In the genomic region with DNA sequence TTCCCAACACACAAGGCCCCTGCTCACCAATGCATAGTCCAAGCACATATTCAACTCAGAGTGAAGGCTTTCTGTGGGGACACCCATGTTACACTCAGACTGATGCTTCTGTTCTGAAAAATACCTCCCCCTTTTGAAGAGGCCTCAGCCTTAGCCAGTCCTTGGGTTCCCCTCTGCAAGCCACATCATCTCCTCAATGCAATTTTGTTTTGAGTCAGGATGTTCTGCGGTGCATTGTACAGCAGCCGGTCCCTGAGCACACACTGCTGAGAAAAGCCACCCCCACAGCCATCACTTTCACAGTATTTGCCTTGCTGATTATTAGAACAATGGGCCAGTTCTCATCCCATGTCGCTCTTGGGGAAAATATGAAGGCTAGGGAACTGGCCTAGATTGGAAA, we compare ENCODE assay signal across 24 cellular contexts.
DNase-seq lines count a peak whose midpoint lies in the region; ATAC-seq, FAIRE-seq and TF ChIP-seq lines count a peak whose summit lies in the region.
"Had no signal": no experiment of that assay in that cellular context is flagged by ENCODE, and none has a peak within 500 bp of the region (broad histone marks: within the 10 kb centered on the region; RNA-seq: fewer than 3 reads in every experiment).

No MANE protein-coding gene starts in this region.

- H2AFZ ChIP-seq in HepG2 (ENCODE audit: low read length) (no peak overlapping the region), trophoblast cell (ENCODE audit: insufficient read depth, low read length, poor library complexity) (no peak overlapping the region)

- POLR2A ChIA-PET in HepG2 (lab: Yijun Ruan, JAX) = no interaction called here

- no peaks in the 10 kb centered on the region for H3K27me3 ChIP-seq in HepG2 (ENCODE audit: control insufficient read depth in 1 of 2, insufficient read depth in 2 of 2, low read length in 2 of 2)
- H3K27me3 ChIP-seq in trophoblast cell (ENCODE audit: insufficient read depth, low read length) = no peaks in the 10 kb centered on the region
- H3K27me3 ChIP-seq: esophagus muscularis mucosa, heart right ventricle had no signal

- no peak for FAIRE-seq in HepG2 (lab: Jason Lieb, UNC)
- FAIRE-seq: A549, H1, keratinocyte had no signal

- DNase-seq in Ammon's horn (ENCODE audit: low spot score) (peak; percentile 52), NCI-H446 (lab: John Stamatoyannopoulos, UW) (no peak), HepG2 (ENCODE audit: low spot score) (no peak), trophoblast cell (no peak)
- no peak for DNase-seq in T-helper 2 cell treated with Interferon-gamma antibody and Interleukin-4, amounts not matched to agents 5 μg/mL and 100 μg/mL, for 36 hours (ENCODE audit: low spot score)
- DNase-seq: activated CD8-positive, alpha-beta memory T cell treated with anti-CD3 and anti-CD28 coated beads for 24 hours; activated naive CD4-positive, alpha-beta T cell treated with Interleukin-2 at 50 U/mL for 16 hours; CD4-positive, alpha-beta memory T cell; heart right ventricle; midbrain; NCI-H1105; NCI-H446 treated with DMSO at 0.1 percent for 48 hours; PC-3; SK-N-SH had no signal

- H3K14ac ChIP-seq in trophoblast cell (ENCODE audit: low read length) = no peak overlapping the region

- H3K27ac Mint-ChIP-seq in T-helper 2 cell treated with Interferon-gamma antibody and Interleukin-4, amounts not matched to agents 5 μg/mL and 100 μg/mL, for 36 hours = no peak overlapping the region
- H3K27ac Mint-ChIP-seq: CD4-positive, alpha-beta memory T cell; stimulated activated memory B cell treated with anti-CD40 and anti-IgM and Interleukin-4, amounts not matched to agents 10 μg/mL and 1 μg/mL and 100 μg/mL, for 72 hours; type B pancreatic cell had no signal

- H3K4me1 ChIP-seq in HepG2 (ENCODE audit: insufficient read depth, low read length) = no peaks in the 10 kb centered on the region
- no peaks in the 10 kb centered on the region for H3K4me1 ChIP-seq in trophoblast cell (ENCODE audit: control insufficient read depth in 1 of 2, insufficient read depth in 2 of 2, low read length in 2 of 2)
- H3K4me1 ChIP-seq: A549, esophagus muscularis mucosa had no signal

- no peak overlapping the region for H2BK5ac ChIP-seq in trophoblast cell (ENCODE audit: low read depth, low read length, poor library complexity)

- no peak overlapping the region for H2AK5ac ChIP-seq in trophoblast cell (ENCODE audit: low read length)

- H4K12ac ChIP-seq in trophoblast cell (ENCODE audit: low read depth, low read length) = no peak overlapping the region

- no peak for TF ChIP-seq EP300 in HepG2 (IDR thresholded peaks at IDR 0.05; ENCODE audit: low read depth in 2 of 2, low read length in 2 of 2)
- no peak for TF ChIP-seq EP300 in HepG2 (CRISPR knock-in tag; IDR thresholded peaks at IDR 0.05; ENCODE audit: borderline replicate concordance)

- no peak overlapping the region for H3K4me3 ChIP-seq in HepG2 (replicated peaks in 1 of 3; ENCODE audit: insufficient read depth in 1 of 3, low read depth in 2 of 3, low read length in 3 of 3)
- no peak overlapping the region for H3K4me3 ChIP-seq in trophoblast cell (ENCODE audit: low read depth, low read length)
- H3K4me3 ChIP-seq: A549, coronary artery, esophagus muscularis mucosa, heart right ventricle had no signal

- no peak overlapping the region for H3K4me2 ChIP-seq in HepG2 (ENCODE audit: low read depth, low read length)
- H3K4me2 ChIP-seq in trophoblast cell (ENCODE audit: low read length) = no peak overlapping the region
- H3K4me2 ChIP-seq: A549, SK-N-SH had no signal

- no peak overlapping the region for H3K9ac ChIP-seq in HepG2 (ENCODE audit: insufficient read depth, low read depth, low read length)
- H3K9ac ChIP-seq in trophoblast cell (ENCODE audit: low read length) = no peak overlapping the region
- H3K9ac ChIP-seq: SK-N-SH had no signal

- no peaks in the 10 kb centered on the region for H3K9me3 ChIP-seq in HepG2 (ENCODE audit: low read length)
- peaks cover 4% of the 10 kb centered on the region for H3K9me3 ChIP-seq in trophoblast cell (ENCODE audit: insufficient read depth, low read depth, low read length)
- H3K9me3 ChIP-seq: A549, esophagus muscularis mucosa, heart right ventricle, SK-N-SH had no signal

- H4K20me1 ChIP-seq in HepG2 (ENCODE audit: insufficient read depth, low read length) = no peaks in the 10 kb centered on the region

- WGBS in HepG2 (ENCODE audit: low lambda C conversion rate) = 67% methylated on average over 3 of the region's 3 CpGs
- WGBS in trophoblast cell (ENCODE audit: extremely low coverage, insufficient coverage, insufficient read length) = no CpG with 5 or more reads among the region's 3 CpGs

- CTCF ChIA-PET in HepG2 (lab: Yijun Ruan, JAX; ENCODE audit: low intra/inter-chr PET ratio, low total read pairs) = no interaction called here

- H3K36me3 ChIP-seq in HepG2 (replicated peaks in 1 of 2; ENCODE audit: control insufficient read depth in 1 of 2, insufficient read depth in 2 of 2, low read length in 2 of 2) = no peaks in the 10 kb centered on the region
- no peaks in the 10 kb centered on the region for H3K36me3 ChIP-seq in trophoblast cell (ENCODE audit: control insufficient read depth in 1 of 2, insufficient read depth in 2 of 2, low read length in 2 of 2)
- H3K36me3 ChIP-seq: esophagus muscularis mucosa, heart right ventricle had no signal

- no peaks in the 10 kb centered on the region for H3K27me3 Mint-ChIP-seq in T-helper 2 cell treated with Interferon-gamma antibody and Interleukin-4, amounts not matched to agents 5 μg/mL and 100 μg/mL, for 36 hours (ENCODE audit: low read depth)
- H3K27me3 Mint-ChIP-seq: CD4-positive, alpha-beta memory T cell; stimulated activated memory B cell treated with anti-CD40 and anti-IgM and Interleukin-4, amounts not matched to agents 10 μg/mL and 1 μg/mL and 100 μg/mL, for 72 hours; type B pancreatic cell had no signal

- no peak overlapping the region for H3K18ac ChIP-seq in trophoblast cell (ENCODE audit: low read length)

- TF ChIP-seq POLR2A in HepG2 (IDR thresholded peaks at IDR 0.05; ENCODE audit: insufficient read depth in 1 of 2, low read depth in 2 of 2, low read length in 2 of 2) = no peak

- no peak overlapping the region for H3K4ac ChIP-seq in trophoblast cell (ENCODE audit: low read depth, low read length)

- ATAC-seq in GM18870 (IDR thresholded peaks at IDR 0.05; ENCODE audit: unreplicated experiment) (peak; percentile 95), GM21717 (IDR thresholded peaks at IDR 0.05; ENCODE audit: unreplicated experiment) (peak; percentile 81), HG03280 (IDR thresholded peaks at IDR 0.05; ENCODE audit: unreplicated experiment) (peak; percentile 83), HepG2 (no peak)
- ATAC-seq: A549; heart right ventricle; PC-3; stimulated activated memory B cell treated with anti-CD40 and anti-IgM and Interleukin-4, amounts not matched to agents 10 μg/mL and 1 μg/mL and 100 μg/mL, for 72 hours had no signal

- TF ChIP-seq RAD21 in HepG2 (CRISPR knock-in tag; IDR thresholded peaks at IDR 0.05) = no peak

- H4K91ac ChIP-seq in trophoblast cell (ENCODE audit: low read depth, low read length) = no peak overlapping the region

- H3K36me3 Mint-ChIP-seq in T-helper 2 cell treated with Interferon-gamma antibody and Interleukin-4, amounts not matched to agents 5 μg/mL and 100 μg/mL, for 36 hours (ENCODE audit: low read depth) = no peaks in the 10 kb centered on the region
- H3K36me3 Mint-ChIP-seq: CD4-positive, alpha-beta memory T cell; stimulated activated memory B cell treated with anti-CD40 and anti-IgM and Interleukin-4, amounts not matched to agents 10 μg/mL and 1 μg/mL and 100 μg/mL, for 72 hours; type B pancreatic cell had no signal

- no peak overlapping the region for H4K8ac ChIP-seq in trophoblast cell (ENCODE audit: low read depth, low read length)

- H3K27ac ChIP-seq in HepG2 (ENCODE audit: extremely low read length, insufficient read depth, low read length) = no peak overlapping the region
- no peak overlapping the region for H3K27ac ChIP-seq in trophoblast cell (ENCODE audit: low read depth, low read length)
- H3K27ac ChIP-seq: A549, coronary artery, esophagus muscularis mucosa, heart right ventricle had no signal

- in situ Hi-C loops in HepG2 (cut with HindIII; ENCODE audit: extremely low pct_ligation_motif_present, low pct_unique_long_range_greater_than_20kb) = no loop called here

- no peak overlapping the region for H2BK12ac ChIP-seq in trophoblast cell (ENCODE audit: low read length)

- TF ChIP-seq CTCF in HepG2 (CRISPR knock-in tag; IDR thresholded peaks at IDR 0.05) = no peak

- no peaks in the 10 kb centered on the region for H3K4me1 Mint-ChIP-seq in T-helper 2 cell treated with Interferon-gamma antibody and Interleukin-4, amounts not matched to agents 5 μg/mL and 100 μg/mL, for 36 hours (ENCODE audit: low read depth)
- H3K4me1 Mint-ChIP-seq: CD4-positive, alpha-beta memory T cell; stimulated activated memory B cell treated with anti-CD40 and anti-IgM and Interleukin-4, amounts not matched to agents 10 μg/mL and 1 μg/mL and 100 μg/mL, for 72 hours had no signal

- H3K79me2 ChIP-seq in HepG2 (ENCODE audit: insufficient read depth, low read length) (no peaks in the 10 kb centered on the region), trophoblast cell (ENCODE audit: control insufficient read depth, insufficient read depth, low read length, poor library complexity) (no peaks in the 10 kb centered on the region)

- H3K23ac ChIP-seq in trophoblast cell (ENCODE audit: low read length) = no peak overlapping the region

- no peak overlapping the region for H3K4me3 Mint-ChIP-seq in T-helper 2 cell treated with Interferon-gamma antibody and Interleukin-4, amounts not matched to agents 5 μg/mL and 100 μg/mL, for 36 hours
- H3K4me3 Mint-ChIP-seq: CD4-positive, alpha-beta memory T cell; stimulated activated memory B cell treated with anti-CD40 and anti-IgM and Interleukin-4, amounts not matched to agents 10 μg/mL and 1 μg/mL and 100 μg/mL, for 72 hours; type B pancreatic cell had no signal

- no peaks in the 10 kb centered on the region for H3K9me3 Mint-ChIP-seq in T-helper 2 cell treated with Interferon-gamma antibody and Interleukin-4, amounts not matched to agents 5 μg/mL and 100 μg/mL, for 36 hours
- H3K9me3 Mint-ChIP-seq: stimulated activated memory B cell treated with anti-CD40 and anti-IgM and Interleukin-4, amounts not matched to agents 10 μg/mL and 1 μg/mL and 100 μg/mL, for 72 hours; type B pancreatic cell had no signal

- H2BK120ac ChIP-seq in trophoblast cell (ENCODE audit: insufficient read depth, low read length, poor library complexity) = no peak overlapping the region

- no peaks in the 10 kb centered on the region for H3K79me1 ChIP-seq in trophoblast cell (ENCODE audit: low read length)

- no TSS peak for BruUV-seq in HepG2 (replicated peaks; lab: Mats Ljungman, UMichigan)

- intact Hi-C loops in HepG2 (cut with micrococcal nuclease; ENCODE audit: unreplicated experiment) = no loop called here

TF ChIP-seq in HepG2, 621 proteins besides CTCF, POLR2A, EP300 and RAD21 (continues in another document):
- TF ChIP-seq ZFYVE20 (CRISPR knock-in tag; IDR thresholded peaks at IDR 0.05; ENCODE audit: borderline replicate concordance, low read depth) (no peak), SIX1 (CRISPR knock-in tag; IDR thresholded peaks at IDR 0.05; ENCODE audit: borderline replicate concordance) (no peak)
